11 cellular contexts compared by ENCODE assay signal in the genomic region with DNA sequence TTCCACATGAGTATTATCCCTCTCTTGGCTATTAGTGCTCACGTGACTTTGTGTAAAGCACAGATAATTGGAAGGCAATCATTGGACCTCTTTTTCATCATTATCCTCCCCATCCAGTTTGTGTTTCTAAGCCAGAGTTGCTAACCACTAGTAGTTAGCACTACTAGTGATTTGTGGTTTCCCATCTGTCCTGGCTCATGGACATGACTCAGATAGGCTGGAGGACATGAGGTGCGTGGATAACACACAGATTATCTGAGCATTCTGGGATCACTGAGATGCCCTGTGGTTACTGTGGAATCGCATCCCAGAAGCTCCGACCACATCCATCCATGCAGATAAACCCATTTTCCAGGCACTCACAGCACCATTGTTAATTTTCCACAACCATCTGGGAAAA.
"Had no signal": no experiment of that assay in that cellular context is flagged by ENCODE, and none has a peak within 500 bp of the region (broad histone marks: within the 10 kb centered on the region; RNA-seq: fewer than 3 reads in every experiment).

No MANE protein-coding gene starts in this region.

- H3K27me3 ChIP-seq: hepatocyte, suprapubic skin had no signal

- H2AFZ ChIP-seq: hepatocyte had no signal

- DNase-seq: activated CD4-positive, alpha-beta T cell treated with anti-CD3 and anti-CD28 coated beads, Interleukin-2, amount 50 U/mL, for 1 hour; activated CD8-positive, alpha-beta memory T cell treated with anti-CD3 and anti-CD28 coated beads for 24 hours; activated naive CD8-positive, alpha-beta T cell treated with anti-CD3 and anti-CD28 coated beads for 36 hours; endodermal cell; spleen; trophoblast cell had no signal

- H3K4me2 ChIP-seq: hepatocyte had no signal

- H3K27ac ChIP-seq: hepatocyte, prostate gland, suprapubic skin had no signal

- H3K4me3 ChIP-seq: hepatocyte, prostate gland, spleen, suprapubic skin had no signal

- H3K36me3 ChIP-seq: prostate gland had no signal

- H3K9me3 ChIP-seq: prostate gland, suprapubic skin had no signal

- FAIRE-seq: bronchial epithelial cell had no signal

- ATAC-seq: sciatic nerve had no signal
